Comparison of ENCODE assay signal across 14 cellular contexts in the genomic region with DNA sequence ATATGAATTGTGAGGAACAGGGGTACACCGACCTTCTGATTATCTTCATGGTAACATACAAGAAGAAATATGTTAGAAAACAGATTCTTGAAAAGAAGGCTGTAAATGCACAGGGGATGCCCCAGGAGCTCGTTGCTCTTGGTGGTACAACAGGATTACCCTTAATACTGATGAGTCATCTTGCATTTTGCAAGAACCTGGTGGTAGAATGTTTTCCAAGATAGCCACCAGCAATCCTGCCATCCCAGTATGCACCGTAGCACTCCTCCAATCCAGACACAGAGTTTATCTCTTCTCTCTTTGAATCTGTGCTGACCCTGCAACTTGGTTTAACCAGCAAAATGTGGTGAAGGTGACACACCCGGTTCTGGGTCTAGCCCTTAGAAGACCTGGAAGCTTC.
A peak's percentile ranks its signal among the peaks of the same experiment; 100 is the strongest.
DNase-seq lines count a peak whose midpoint lies in the region; ATAC-seq and TF ChIP-seq lines count a peak whose summit lies in the region.
"Had no signal": no experiment of that assay in that cellular context is flagged by ENCODE, and none has a peak within 500 bp of the region (broad histone marks: within the 10 kb centered on the region; RNA-seq: fewer than 3 reads in every experiment).

No MANE protein-coding gene starts in this region.

- no peak overlapping the region for H3K27ac Mint-ChIP-seq in WTC11
- H3K27ac Mint-ChIP-seq: CD14-positive monocyte; CD8-positive, alpha-beta T cell had no signal

- dilution Hi-C loops in mammary epithelial cell (cut with HindIII; ENCODE audit: low sequenced_read_pairs), result no loop called here

- H3K4me2 ChIP-seq in GM23248 (ENCODE audit: unreplicated experiment) (no peak overlapping the region), mammary epithelial cell (ENCODE audit: insufficient read depth, low read depth, low read length) (no peak overlapping the region)

- peaks cover 7% of the 10 kb centered on the region for H3K9me3 Mint-ChIP-seq in WTC11
- H3K9me3 Mint-ChIP-seq: CD8-positive, alpha-beta T cell had no signal

- H3K4me3 Mint-ChIP-seq in WTC11, result no peak overlapping the region
- H3K4me3 Mint-ChIP-seq: CD14-positive monocyte; CD8-positive, alpha-beta T cell had no signal

- H2AFZ ChIP-seq in GM23248 (no peak overlapping the region), mammary epithelial cell (ENCODE audit: low read depth, low read length) (no peak overlapping the region)

- H3K36me3 ChIP-seq in GM23248 (ENCODE audit: low read depth), result no peaks in the 10 kb centered on the region
- H3K36me3 ChIP-seq in mammary epithelial cell (ENCODE audit: insufficient read depth, low read length), result no peaks in the 10 kb centered on the region

- POLR2A ChIA-PET in WTC11 (lab: Charles Lee), result no interaction called here

- no TSS peak for BruUV-seq in mammary epithelial cell (replicated peaks; lab: Mats Ljungman, UMichigan)

- no peaks in the 10 kb centered on the region for H3K27me3 Mint-ChIP-seq in WTC11 (ENCODE audit: low read depth)

- no peak for TF ChIP-seq CTCF in mammary epithelial cell (conservative IDR thresholded peaks at IDR 0.05 in 1 of 2, IDR thresholded peaks at IDR 0.05 in 1 of 2; ENCODE audit: extremely low read depth in 1 of 2, insufficient read depth in 1 of 2, low read depth in 1 of 2, low read length in 2 of 2)
- no peak for TF ChIP-seq CTCF in WTC11 (IDR thresholded peaks at IDR 0.05)

- H3K79me2 ChIP-seq in GM23248 (ENCODE audit: insufficient read depth) (no peaks in the 10 kb centered on the region), mammary epithelial cell (ENCODE audit: insufficient read depth, low read length) (no peaks in the 10 kb centered on the region)

- intact Hi-C loops in mammary epithelial cell (cut with micrococcal nuclease), result no loop called here

- 65 to 72% methylated on average over 4 of the region's 4 CpGs for WGBS in GM23248 (ENCODE audit: low coverage in 1 of 2, low lambda C conversion rate in 2 of 2, missing lambda C conversion rate in 2 of 2), 2 experiments
- 44% methylated on average over 4 of the region's 4 CpGs for WGBS in mammary epithelial cell (ENCODE audit: low coverage, missing lambda C conversion rate)

- peaks cover 6% of the 10 kb centered on the region for H3K4me1 Mint-ChIP-seq in WTC11
- H3K4me1 Mint-ChIP-seq: CD14-positive monocyte had no signal

- H4K20me1 ChIP-seq in GM23248 (ENCODE audit: insufficient read depth) (no peaks in the 10 kb centered on the region), mammary epithelial cell (ENCODE audit: insufficient read depth, low read length) (no peaks in the 10 kb centered on the region)

- no peak overlapping the region for H3K4me3 ChIP-seq in GM23248
- no peak overlapping the region for H3K4me3 ChIP-seq in mammary epithelial cell (replicated peaks in 1 of 3; ENCODE audit: insufficient read depth in 1 of 3, low read depth in 2 of 3, low read length in 3 of 3)

- H3K27me3 ChIP-seq in GM23248 (replicated peaks; ENCODE audit: insufficient read depth), result peaks cover 13% of the 10 kb centered on the region; the same call in 1 of the 2 replicates
- no peaks in the 10 kb centered on the region for H3K27me3 ChIP-seq in mammary epithelial cell (ENCODE audit: insufficient read depth, low read length)

- H3K4me1 ChIP-seq in GM23248 (ENCODE audit: insufficient read depth) (no peaks in the 10 kb centered on the region), mammary epithelial cell (ENCODE audit: insufficient read depth, low read length) (no peaks in the 10 kb centered on the region)

- ATAC-seq in WTC11, result no peak
- ATAC-seq: CD8-positive, alpha-beta T cell; HCT116 had no signal

- no peaks in the 10 kb centered on the region for H3K36me3 Mint-ChIP-seq in WTC11
- H3K36me3 Mint-ChIP-seq: CD14-positive monocyte; CD8-positive, alpha-beta T cell had no signal

- DNase-seq in GM23248 (peak; percentile 25), MV-4-11 (lab: John Stamatoyannopoulos, UW) (peak; percentile 60), mammary epithelial cell (peak; percentile 11), iris pigment epithelial cell (ENCODE audit: low read depth) (peak; percentile 14), DMS153 treated with DMSO at 0.1 percent for 48 hours (lab: John Stamatoyannopoulos, UW; ENCODE audit: unreplicated experiment) (no peak), WTC11 (ENCODE audit: low spot score) (no peak), NCI-H2107 (lab: John Stamatoyannopoulos, UW) (no peak)
- DNase-seq: CD8-positive, alpha-beta T cell; COR-L47; DMS53; GF-D8; IMR-90 had no signal

- H3K9me2 ChIP-seq in GM23248 (ENCODE audit: insufficient read depth), result no peaks in the 10 kb centered on the region

- in situ Hi-C loops in GM23248 (cut with MboI), result no loop called here
- in situ Hi-C loops in mammary epithelial cell (cut with MboI; ENCODE audit: low sequenced_read_pairs in 2 of 2), result no loop called here

- CTCF ChIA-PET in mammary epithelial cell (lab: Charles Lee; ENCODE audit: low non-redundant PET), result interaction anchor here (0.5 kb wide), 1 partner anchor 258 kb away, joined by 4 read pairs; no protein-coding TSS in a partner anchor
- CTCF ChIA-PET in WTC11 (lab: Charles Lee), result no interaction called here

- H3F3A ChIP-seq in GM23248 (ENCODE audit: insufficient read depth), result no peaks in the 10 kb centered on the region

- H3K27ac ChIP-seq in GM23248, result no peak overlapping the region
- H3K27ac ChIP-seq in mammary epithelial cell (ENCODE audit: insufficient read depth, low read depth, low read length), result no peak overlapping the region

- H3K9me3 ChIP-seq in GM23248 (ENCODE audit: low read depth) (no peaks in the 10 kb centered on the region), mammary epithelial cell (replicated peaks; ENCODE audit: insufficient read depth, low read length) (no peaks in the 10 kb centered on the region)

- H3K9ac ChIP-seq in GM23248, result no peak overlapping the region
- H3K9ac ChIP-seq in mammary epithelial cell (ENCODE audit: insufficient read depth, low read length), result no peak overlapping the region

TF ChIP-seq in WTC11, 78 proteins besides CTCF, POLR2A, EP300 and RAD21:
- TF ChIP-seq, protein P1, sequence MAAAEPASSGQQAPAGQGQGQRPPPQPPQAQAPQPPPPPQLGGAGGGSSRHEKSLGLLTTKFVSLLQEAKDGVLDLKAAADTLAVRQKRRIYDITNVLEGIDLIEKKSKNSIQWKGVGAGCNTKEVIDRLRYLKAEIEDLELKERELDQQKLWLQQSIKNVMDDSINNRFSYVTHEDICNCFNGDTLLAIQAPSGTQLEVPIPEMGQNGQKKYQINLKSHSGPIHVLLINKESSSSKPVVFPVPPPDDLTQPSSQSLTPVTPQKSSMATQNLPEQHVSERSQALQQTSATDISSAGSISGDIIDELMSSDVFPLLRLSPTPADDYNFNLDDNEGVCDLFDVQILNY (CRISPR knock-in tag; IDR thresholded peaks at IDR 0.05), result no peak
- TF ChIP-seq ZBTB21 (CRISPR knock-in tag; IDR thresholded peaks at IDR 0.05; ENCODE audit: borderline replicate concordance), result no peak
- no peak for TF ChIP-seq SMAD4 (CRISPR knock-in tag; IDR thresholded peaks at IDR 0.05)
- TF ChIP-seq ZNF396 (CRISPR knock-in tag; IDR thresholded peaks at IDR 0.05; ENCODE audit: borderline replicate concordance), result no peak
- no peak for TF ChIP-seq RORB (CRISPR knock-in tag; IDR thresholded peaks at IDR 0.05)
- TF ChIP-seq CREB1 (CRISPR knock-in tag; IDR thresholded peaks at IDR 0.05), result no peak
- no peak for TF ChIP-seq HMGA2 (CRISPR knock-in tag; IDR thresholded peaks at IDR 0.05)
- TF ChIP-seq NR3C1 (CRISPR knock-in tag; conservative IDR thresholded peaks at IDR 0.05; ENCODE audit: low read depth), result no peak

Comparison
In these comparisons a context has a peak if more than half of its experiments do, and no peak if none do; other contexts are left out.
1. DNase-seq: peak in GM23248 (single experiment), MV-4-11 (single experiment), mammary epithelial cell (single experiment) and iris pigment epithelial cell (single experiment); none in DMS153 treated with DMSO at 0.1 percent for 48 hours (single experiment), WTC11 (single experiment) and NCI-H2107 (single experiment).